In the genomic region with DNA sequence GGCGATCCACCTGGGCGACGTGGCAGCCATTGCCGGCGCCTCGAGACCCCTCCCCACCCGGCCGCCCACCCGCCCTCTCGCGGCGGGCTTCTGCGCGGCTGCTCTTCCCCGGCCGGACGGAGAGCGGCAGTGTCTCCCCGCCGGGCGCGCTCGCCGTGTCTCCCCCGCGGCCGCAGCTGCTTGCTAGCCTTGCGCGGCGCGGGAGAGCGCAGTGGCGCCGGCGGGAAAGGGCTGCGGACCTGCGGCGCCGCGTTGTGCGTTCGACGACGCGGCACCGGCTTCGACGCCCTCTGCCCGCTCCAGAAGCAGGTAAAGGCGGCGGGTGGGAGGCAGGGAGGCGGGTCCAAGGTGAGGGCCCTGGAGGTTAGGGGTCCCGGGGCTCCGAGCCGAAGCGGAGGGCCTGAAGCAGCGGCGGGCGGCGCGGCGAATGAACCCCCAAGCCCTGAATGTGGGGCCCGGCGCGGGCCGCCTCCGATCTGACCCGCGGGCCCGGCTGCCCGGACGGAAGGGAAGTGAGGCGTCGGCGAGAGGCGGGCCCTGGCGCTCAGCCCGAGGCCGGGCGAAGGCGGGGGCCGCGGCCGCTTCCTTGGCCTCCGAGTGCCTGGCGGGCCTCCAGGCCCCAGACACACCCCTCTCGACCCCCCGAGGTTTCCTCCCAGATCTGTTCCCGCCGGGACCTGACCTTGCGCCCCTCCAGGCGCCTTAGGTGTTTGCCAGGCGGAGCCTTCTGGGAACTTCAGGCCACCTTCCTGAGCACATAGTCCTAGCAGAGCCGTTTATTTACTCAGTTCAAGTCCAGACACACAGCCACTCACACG, we compare ENCODE assay signal across 8 cellular contexts. TPM values are rescaled to one million over a fixed set of nuclear protein-coding genes. Genes with fewer than 3 reads are reported as not detected.
DNase-seq lines count a peak whose midpoint lies in the region; ATAC-seq and TF ChIP-seq lines count a peak whose summit lies in the region.

A gene (plus strand): TSS at position 129 of the 818 bp plus-strand sequence. CDS start 40,491 bp downstream, outside the sequence.

- H3K9me3 ChIP-seq in neuron (ENCODE audit: low read length), result no peaks in the 10 kb centered on the region
- H3K9me3 ChIP-seq in subcutaneous abdominal adipose tissue (ENCODE audit: control insufficient read depth in 5 of 5, low read length in 5 of 5), result no peaks in the 10 kb centered on the region

- H3K4me3 ChIP-seq in GM23338 (peak within 1 kb of the TSS; percentile 80), foreskin fibroblast (ENCODE audit: low read depth in 1 of 2, low read length in 2 of 2) (peak within 1 kb of the TSS; percentile 70 to 73), neuron (ENCODE audit: low read length) (peak within 1 kb of the TSS; percentile 91), subcutaneous abdominal adipose tissue (ENCODE audit: low read depth in 1 of 5, low read length in 5 of 5) (peak within 1 kb of the TSS; percentile 79 to 90 (median 86))

- H4K20me1 ChIP-seq in GM23338 (replicated peaks; ENCODE audit: insufficient read depth), result peaks cover 5% of the 10 kb centered on the region; the same call in 1 of the 2 replicates

- H2AFZ ChIP-seq in GM23338 (peak within 1 kb of the TSS; percentile 77; the same call in 1 of the 2 replicates), neuron (ENCODE audit: low read depth, low read length) (peak within 1 kb of the TSS; percentile 85)

- no peaks in the 10 kb centered on the region for H3F3A ChIP-seq in GM23338 (replicated peaks; ENCODE audit: low read depth)

- H3K4me1 ChIP-seq in GM23338 (ENCODE audit: insufficient read depth) (peaks cover 27% of the 10 kb centered on the region), neuron (ENCODE audit: insufficient read depth, low read length) (peaks cover 21% of the 10 kb centered on the region), subcutaneous abdominal adipose tissue (ENCODE audit: control insufficient read depth in 5 of 5, insufficient read depth in 5 of 5, low read length in 5 of 5) (peaks cover 4 to 32% (median 30%) of the 10 kb centered on the region in 5 donors)

- H3K4me1 Mint-ChIP-seq in GM23338, result peaks cover 23% of the 10 kb centered on the region

- peak within 1 kb of the TSS; percentile 100 for H3K27ac ChIP-seq in GM23338 (ENCODE audit: low read depth)
- peak within 1 kb of the TSS; percentile 100 for H3K27ac ChIP-seq in subcutaneous abdominal adipose tissue (ENCODE audit: low read depth, low read length)

- ATAC-seq in GM23338, result peak; percentile 71

- peak within 1 kb of the TSS; percentile 89 to 97 (median 93) for H3K9ac ChIP-seq in subcutaneous abdominal adipose tissue (ENCODE audit: low read length in 5 of 5)

- H3K27me3 ChIP-seq in GM23338 (ENCODE audit: insufficient read depth), result no peaks in the 10 kb centered on the region
- no peaks in the 10 kb centered on the region for H3K27me3 ChIP-seq in neuron (ENCODE audit: insufficient read depth, low read length)
- no peaks in the 10 kb centered on the region for H3K27me3 ChIP-seq in subcutaneous abdominal adipose tissue (ENCODE audit: control insufficient read depth in 5 of 5, insufficient read depth in 4 of 5, low read length in 5 of 5)

- H3K79me2 ChIP-seq in GM23338 (replicated peaks; ENCODE audit: insufficient read depth), result peaks cover 40% of the 10 kb centered on the region

- peaks cover 21% of the 10 kb centered on the region for H3K36me3 Mint-ChIP-seq in GM23338 (ENCODE audit: low read depth)

- H3K27ac Mint-ChIP-seq in GM23338, result peak within 1 kb of the TSS; percentile 99

- H3K9me2 ChIP-seq in GM23338 (ENCODE audit: insufficient read depth), result no peaks in the 10 kb centered on the region

- peaks cover 17% of the 10 kb centered on the region for H3K27me3 Mint-ChIP-seq in GM23338 (ENCODE audit: insufficient read depth, low read depth, poor library complexity)

- peak within 1 kb of the TSS; percentile 87 for H3K4me3 Mint-ChIP-seq in GM23338

- DNase-seq in EH (ENCODE audit: low read depth) (peak; percentile 76), GM23338 (ENCODE audit: low spot score) (peak; percentile 88), LHCN-M2 (ENCODE audit: low read depth) (peak; percentile 76), SHP77 treated with DMSO at 0.1 percent for 48 hours (lab: John Stamatoyannopoulos, UW) (peak; percentile 38), activated gamma-delta T cell (lab: John Stamatoyannopoulos, UW) (peak; percentile 56), foreskin fibroblast (peak; percentile 68 to 90)

- H3K36me3 ChIP-seq in GM23338 (ENCODE audit: insufficient read depth) (0 out of 2 replicates have a peak, but pooled peaks cover 5% of the 10 kb centered on the region), neuron (ENCODE audit: insufficient read depth, low read length) (peaks cover 16% of the 10 kb centered on the region), subcutaneous abdominal adipose tissue (ENCODE audit: control insufficient read depth in 5 of 5, insufficient read depth in 5 of 5, low read length in 5 of 5) (no peaks in the 10 kb centered on the region)

- H3K9me3 Mint-ChIP-seq in GM23338, result no peaks in the 10 kb centered on the region; the same call in 1 of the 3 replicates

- H3K4me2 ChIP-seq in GM23338, result peak within 1 kb of the TSS; percentile 73

- TF ChIP-seq CTCF in GM23338 (conservative IDR thresholded peaks at IDR 0.05; ENCODE audit: low read depth in 2 of 2), result peak; percentile 8 to 79; a peak in 2 of 4 replicates
- peak; percentile 50 for TF ChIP-seq CTCF in foreskin fibroblast (IDR thresholded peaks at IDR 0.05; ENCODE audit: low read depth, low read length)

TF ChIP-seq in GM23338, 12 proteins besides CTCF, POLR2A, EP300 and RAD21:
- TF ChIP-seq, protein P1, sequence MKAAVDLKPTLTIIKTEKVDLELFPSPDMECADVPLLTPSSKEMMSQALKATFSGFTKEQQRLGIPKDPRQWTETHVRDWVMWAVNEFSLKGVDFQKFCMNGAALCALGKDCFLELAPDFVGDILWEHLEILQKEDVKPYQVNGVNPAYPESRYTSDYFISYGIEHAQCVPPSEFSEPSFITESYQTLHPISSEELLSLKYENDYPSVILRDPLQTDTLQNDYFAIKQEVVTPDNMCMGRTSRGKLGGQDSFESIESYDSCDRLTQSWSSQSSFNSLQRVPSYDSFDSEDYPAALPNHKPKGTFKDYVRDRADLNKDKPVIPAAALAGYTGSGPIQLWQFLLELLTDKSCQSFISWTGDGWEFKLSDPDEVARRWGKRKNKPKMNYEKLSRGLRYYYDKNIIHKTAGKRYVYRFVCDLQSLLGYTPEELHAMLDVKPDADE (IDR thresholded peaks at IDR 0.05), result no peak
- TF ChIP-seq CREB1 (CRISPR knock-in tag; IDR thresholded peaks at IDR 0.05; ENCODE audit: low read depth) (peak; percentile 30; the same call in 1 of the 2 replicates), JUNB (IDR thresholded peaks at IDR 0.05; ENCODE audit: unreplicated experiment) (no peak)

RNA-seq across cellular contexts. Expression of the gene that starts here (rescaled TPM):
- 37.5 and 46.3 TPM in 2 replicates for total RNA-seq in GM23338 (2014; rRNA removed; shearing (Covaris generic))
- polyA plus RNA-seq in GM23338 (2016; fragmentation: Nextera tagmentation; extraction: Ambion mirVana), result 15.1 and 25.6 TPM in 2 replicates
- total RNA-seq in LHCN-M2 (2014; rRNA removed), result 5.6 and 8.2 TPM in 2 replicates
- 0.43 TPM for polyA plus RNA-seq in LHCN-M2 (2012)

Comparison
In these comparisons a context has a peak if more than half of its experiments do, and no peak if none do; other contexts are left out.
1. Peak in every context shown above with its lines: DNase-seq, ATAC-seq, H3K4me3 ChIP-seq and H3K27ac ChIP-seq.
2. DNase-seq: peak in every context shown above with its lines; median percentile 88 in GM23338; 79 in foreskin fibroblast; 76 in EH; 76 in LHCN-M2; 56 in activated gamma-delta T cell; 38 in SHP77 treated with DMSO at 0.1 percent for 48 hours.